ENCODE assay signal across 30 cellular contexts in the genomic region with DNA sequence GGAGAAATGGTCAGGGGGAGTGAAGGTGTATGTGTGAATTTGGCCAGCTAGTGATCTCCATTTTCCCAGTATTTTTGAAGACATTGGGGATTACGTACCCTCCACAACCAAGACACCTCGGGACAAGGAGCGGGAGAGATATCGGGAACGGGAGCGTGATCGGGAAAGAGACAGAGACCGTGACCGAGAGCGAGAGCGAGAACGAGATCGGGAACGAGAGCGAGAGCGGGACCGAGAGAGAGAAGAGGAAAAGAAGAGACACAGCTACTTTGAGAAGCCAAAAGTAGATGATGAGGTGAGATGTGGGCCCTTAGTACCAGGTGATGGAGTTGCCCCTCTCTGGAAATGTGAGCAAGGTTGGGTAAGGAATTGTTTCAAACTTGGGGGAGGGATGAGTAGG.
"Had no signal": no experiment of that assay in that cellular context is flagged by ENCODE, and none has a peak within 500 bp of the region (broad histone marks: within the 10 kb centered on the region; RNA-seq: fewer than 3 reads in every experiment).

No MANE protein-coding gene starts in this region.

- H3K4me3 ChIP-seq: Peyer's patch had no signal

- H3K27me3 ChIP-seq: Peyer's patch had no signal

- H3K27ac Mint-ChIP-seq: activated B cell treated with CpG ODN at 0.5 μM for 24 hours; activated CD8-positive, alpha-beta T cell treated with anti-CD3 and anti-CD28 coated beads for 36 hours; activated T-helper 2 cell treated with anti-CD3 and anti-CD28 coated beads, Interferon-gamma antibody, Interleukin-2, Interleukin-4, amounts not matched to agents 10 μg/mL and 5 μg/mL and 100 μg/mL, durations not matched to agents 14 hours and 24 hours and 36 hours; brain had no signal

- DNase-seq: activated B cell treated with CpG ODN at 0.5 μM for 24 hours; activated CD4-positive, alpha-beta T cell treated with anti-CD3 and anti-CD28 coated beads for 48 hours; activated CD4-positive, CD25-positive, alpha-beta regulatory T cell treated with anti-CD3 and anti-CD28 coated beads, Interleukin-2, amount 50 U/mL, for 72 hours; activated CD8-positive, alpha-beta T cell treated with anti-CD3 and anti-CD28 coated beads for 36 hours; activated gamma-delta T cell; activated naive CD4-positive, alpha-beta T cell treated with Interleukin-2 at 50 U/mL for 16 hours; activated T-cell treated with anti-CD3 and anti-CD28 coated beads, Interleukin-2, amount 50 U/mL, for 48 hours; anterior cingulate cortex; caudate nucleus; cerebellar nuclear complex; MM.1S; MV-4-11; NCI-H1092; NCI-H1436 treated with DMSO at 0.1 percent for 48 hours; NCI-H1694 treated with DMSO at 0.1 percent for 48 hours; NCI-H2029; NCI-H345; NCI-H524 treated with DMSO at 0.1 percent for 48 hours; PC-3; Peyer's patch; RPMI8226; SIG-M5; T-cell; T-helper 2 cell; T-helper 9 cell had no signal

- H3K4me3 Mint-ChIP-seq: activated B cell treated with CpG ODN at 0.5 μM for 24 hours; activated CD8-positive, alpha-beta T cell treated with anti-CD3 and anti-CD28 coated beads for 36 hours; brain; T-cell had no signal

- H3K4me1 Mint-ChIP-seq: activated B cell treated with CpG ODN at 0.5 μM for 24 hours had no signal

- H3K27me3 Mint-ChIP-seq: activated B cell treated with CpG ODN at 0.5 μM for 24 hours; activated CD8-positive, alpha-beta T cell treated with anti-CD3 and anti-CD28 coated beads for 36 hours; brain; T-cell had no signal

- H3K27ac ChIP-seq: KMS-11, Peyer's patch, VCaP had no signal

- ATAC-seq: activated CD8-positive, alpha-beta T cell treated with anti-CD3 and anti-CD28 coated beads for 36 hours; PC-3; SK-N-SH treated with all-trans-retinoic acid at 6 μM for 48 hours; T-cell had no signal

- H3K9me3 Mint-ChIP-seq: activated B cell treated with CpG ODN at 0.5 μM for 24 hours; activated CD8-positive, alpha-beta T cell treated with anti-CD3 and anti-CD28 coated beads for 36 hours; activated T-helper 2 cell treated with anti-CD3 and anti-CD28 coated beads, Interferon-gamma antibody, Interleukin-2, Interleukin-4, amounts not matched to agents 10 μg/mL and 5 μg/mL and 100 μg/mL, durations not matched to agents 14 hours and 24 hours and 36 hours; brain; T-cell had no signal

- H3K9me3 ChIP-seq: Peyer's patch had no signal
